ENCODE assay signal across 24 cellular contexts in the genomic region with DNA sequence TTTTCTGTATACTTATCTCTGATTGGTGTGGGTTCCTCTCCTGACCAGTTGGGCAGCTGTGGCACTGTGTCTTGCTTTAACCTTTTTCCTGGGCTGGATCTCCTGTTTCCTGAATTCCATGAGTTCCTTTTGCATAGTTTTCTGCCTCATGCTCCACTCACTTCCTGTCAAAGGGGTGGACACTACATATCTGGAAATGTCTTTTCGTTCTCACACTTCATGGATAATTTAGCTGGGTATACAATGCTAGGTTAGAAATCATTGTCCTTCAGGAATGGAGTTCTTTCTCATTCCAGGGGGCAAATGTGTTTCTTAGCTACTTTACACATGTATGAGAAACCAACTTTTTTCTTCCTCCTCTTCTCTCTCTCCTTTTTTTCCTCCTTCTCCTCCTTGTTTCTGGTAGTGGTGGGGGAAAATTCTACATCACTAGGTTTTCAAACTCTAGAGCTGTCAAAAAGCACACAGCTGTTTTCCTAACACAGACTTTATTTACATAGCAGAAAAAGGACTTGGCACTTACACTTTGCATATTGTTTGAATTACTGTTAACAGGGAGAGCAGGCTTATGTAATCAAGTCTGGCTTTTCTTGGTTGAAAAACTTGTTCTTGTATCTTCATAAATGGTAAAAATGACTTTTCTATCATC. TPM values are rescaled to one million over a fixed set of nuclear protein-coding genes. Genes with fewer than 3 reads are reported as not detected.
A peak's percentile ranks its signal among the peaks of the same experiment; 100 is the strongest.
DNase-seq lines count a peak whose midpoint lies in the region; ATAC-seq and TF ChIP-seq lines count a peak whose summit lies in the region.
"Had no signal": no experiment of that assay in that cellular context is flagged by ENCODE, and none has a peak within 500 bp of the region (broad histone marks: within the 10 kb centered on the region; RNA-seq: fewer than 3 reads in every experiment).

No MANE protein-coding gene starts in this region.

- no peak overlapping the region for H3K4me3 ChIP-seq in right lobe of liver
- H3K4me3 ChIP-seq: gastrocnemius medialis, GM12878, ovary, right atrium auricular region, thoracic aorta had no signal

- CTCF ChIA-PET in activated CD4-positive, alpha-beta memory T cell treated with anti-CD3 and anti-CD28 coated beads for 36 hours (lab: Charles Lee), result interaction anchor here (0.6 to 3.8 kb wide), 2 partner anchors 18 to 77 kb away, joined by 3 to 22 read pairs; no protein-coding TSS in a partner anchor

- H3K36me3 Mint-ChIP-seq in activated CD4-positive, alpha-beta memory T cell treated with anti-CD3 and anti-CD28 coated beads for 36 hours, result no peaks in the 10 kb centered on the region

- POLR2A ChIA-PET in activated CD4-positive, alpha-beta memory T cell treated with anti-CD3 and anti-CD28 coated beads for 36 hours (lab: Charles Lee), result no interaction called here

- WGBS in right lobe of liver (ENCODE audit: insufficient coverage, low coverage, low lambda C conversion rate, missing lambda C conversion rate), result 83% methylated on average over 1 of the region's 1 CpG

- no peaks in the 10 kb centered on the region for H3K9me3 ChIP-seq in right lobe of liver
- H3K9me3 ChIP-seq: gastrocnemius medialis, ovary had no signal

- H3K27ac ChIP-seq in epithelial cell of prostate, result peak overlapping the region; percentile 16
- no peak overlapping the region for H3K27ac ChIP-seq in right lobe of liver
- no peak overlapping the region for H3K27ac ChIP-seq in foreskin keratinocyte
- H3K27ac ChIP-seq: gastrocnemius medialis, ovary, right atrium auricular region, thoracic aorta had no signal

- H3K4me1 Mint-ChIP-seq in activated CD4-positive, alpha-beta memory T cell treated with anti-CD3 and anti-CD28 coated beads for 36 hours (ENCODE audit: low read depth), result no peaks in the 10 kb centered on the region
- H3K4me1 Mint-ChIP-seq: activated CD4-positive, alpha-beta T cell treated with anti-CD3 and anti-CD28 coated beads for 36 hours; nephron progenitor cell had no signal

- TF ChIP-seq CTCF in right lobe of liver (IDR thresholded peaks at IDR 0.05), result no peak
- TF ChIP-seq CTCF in foreskin keratinocyte (conservative IDR thresholded peaks at IDR 0.05), result no peak

- H3K27me3 ChIP-seq in right lobe of liver, result no peaks in the 10 kb centered on the region
- H3K27me3 ChIP-seq in foreskin keratinocyte, result no peaks in the 10 kb centered on the region
- H3K27me3 ChIP-seq: gastrocnemius medialis, ovary, right atrium auricular region had no signal

- H3K4me1 ChIP-seq in right lobe of liver (no peaks in the 10 kb centered on the region), foreskin keratinocyte (no peaks in the 10 kb centered on the region)
- H3K4me1 ChIP-seq: gastrocnemius medialis, right atrium auricular region had no signal

- no peak overlapping the region for H3K27ac Mint-ChIP-seq in activated CD4-positive, alpha-beta memory T cell treated with anti-CD3 and anti-CD28 coated beads for 36 hours
- H3K27ac Mint-ChIP-seq: activated CD4-positive, alpha-beta T cell treated with anti-CD3 and anti-CD28 coated beads for 36 hours; activated naive CD4-positive, alpha-beta T cell treated with anti-CD3 and anti-CD28 coated beads for 36 hours; dendritic cell treated with granulocyte-macrophage colony-stimulating factor and Interleukin-4, amounts not matched to agents 40 ng/mL and 50 ng/mL, for 4 days; nephron progenitor cell had no signal

- no peaks in the 10 kb centered on the region for H3K36me3 ChIP-seq in right lobe of liver
- H3K36me3 ChIP-seq: gastrocnemius medialis, ovary, right atrium auricular region, thoracic aorta had no signal

- DNase-seq in EL (peak; percentile 36), NCI-H526 (lab: John Stamatoyannopoulos, UW) (peak; percentile 76 to 85), epithelial cell of prostate (ENCODE audit: low read depth, low spot score) (no peak), right lobe of liver (no peak), RPMI8226 (no peak), foreskin keratinocyte (no peak), cortex of kidney (lab: John Stamatoyannopoulos, UW) (no peak)
- DNase-seq in activated CD4-positive, alpha-beta memory T cell treated with anti-CD3 and anti-CD28 coated beads for 36 hours, result no peak
- DNase-seq: activated CD4-positive, alpha-beta T cell treated with anti-CD3 and anti-CD28 coated beads for 36 hours; activated naive CD4-positive, alpha-beta T cell treated with anti-CD3 and anti-CD28 coated beads for 36 hours; activated T-cell treated with anti-CD3 and anti-CD28 coated beads, Interleukin-2, amount 50 U/mL, for 4 hours; amniotic stem cell; gastrocnemius medialis; hypothalamus; NCI-H510A; nephron progenitor cell; ovary; stimulated activated CD4-positive, alpha-beta T cell treated with anti-CD3 and anti-CD28 coated beads, Interleukin-12 subunit alpha, Interleukin-12 subunit beta, amount 100 ng/mL, for 4 hours; stimulated activated CD4-positive, alpha-beta T cell treated with anti-CD3 and anti-CD28 coated beads, Interleukin-4, amount 100 ng/mL, for 4 hours; stimulated activated naive CD4-positive, alpha-beta T cell had no signal

- H3K9me3 Mint-ChIP-seq in activated CD4-positive, alpha-beta memory T cell treated with anti-CD3 and anti-CD28 coated beads for 36 hours, result peaks cover 6% of the 10 kb centered on the region
- H3K9me3 Mint-ChIP-seq: activated T-cell treated with anti-CD3 and anti-CD28 coated beads, Interleukin-2, amount 50 U/mL, for 4 hours had no signal

- no peak for TF ChIP-seq POLR2A in right lobe of liver (IDR thresholded peaks at IDR 0.05)

- H3K4me3 Mint-ChIP-seq in activated CD4-positive, alpha-beta memory T cell treated with anti-CD3 and anti-CD28 coated beads for 36 hours, result no peak overlapping the region
- H3K4me3 Mint-ChIP-seq: activated CD4-positive, alpha-beta T cell treated with anti-CD3 and anti-CD28 coated beads for 36 hours; activated naive CD4-positive, alpha-beta T cell treated with anti-CD3 and anti-CD28 coated beads for 36 hours; activated T-cell treated with anti-CD3 and anti-CD28 coated beads, Interleukin-2, amount 50 U/mL, for 4 hours; dendritic cell treated with granulocyte-macrophage colony-stimulating factor and Interleukin-4, amounts not matched to agents 40 ng/mL and 50 ng/mL, for 4 days; nephron progenitor cell had no signal

- ATAC-seq in right lobe of liver, result peak; percentile 46 to 83 (median 72)
- ATAC-seq in foreskin keratinocyte, result no peak
- ATAC-seq: activated CD4-positive, alpha-beta T cell treated with anti-CD3 and anti-CD28 coated beads for 36 hours; activated T-cell treated with anti-CD3 and anti-CD28 coated beads, Interleukin-2, amount 50 U/mL, for 4 hours; gastrocnemius medialis; GM12878 had no signal

- intact Hi-C loops in right lobe of liver (cut with DNase I), result no loop called here
- intact Hi-C loops in activated CD4-positive, alpha-beta memory T cell treated with anti-CD3 and anti-CD28 coated beads for 36 hours (cut with micrococcal nuclease), result no loop called here

- H3K27me3 Mint-ChIP-seq in activated CD4-positive, alpha-beta memory T cell treated with anti-CD3 and anti-CD28 coated beads for 36 hours, result no peaks in the 10 kb centered on the region
- H3K27me3 Mint-ChIP-seq: activated CD4-positive, alpha-beta T cell treated with anti-CD3 and anti-CD28 coated beads for 36 hours; dendritic cell treated with granulocyte-macrophage colony-stimulating factor and Interleukin-4, amounts not matched to agents 40 ng/mL and 50 ng/mL, for 4 days had no signal

RNA-seq across cellular contexts. Expression of gene DDX27, which starts 9.0 kb away (rescaled TPM):
- 10 to 100 TPM in 5 of 6 experiments, 1 to 10 TPM in 1; 7.6 to 15.7 (median 11.6) TPM for total RNA-seq in right lobe of liver
- total RNA-seq in foreskin keratinocyte, result 47.2 and 51.5 TPM in 2 replicates
- 32.9 and 38.0 TPM in 2 replicates for polyA plus RNA-seq in foreskin keratinocyte
- 10 to 100 TPM; 42.8 to 43.5 TPM for total RNA-seq in activated CD4-positive, alpha-beta memory T cell treated with anti-CD3 and anti-CD28 coated beads for 36 hours

RNA-seq across cellular contexts. Expression of gene STAU1, which starts 22.1 kb away (rescaled TPM):
- total RNA-seq in right lobe of liver (10 to 100 TPM; 53.7 to 96.6 (median 70.4) TPM), foreskin keratinocyte (72.4 and 73.3 TPM in 2 replicates)
- polyA plus RNA-seq in foreskin keratinocyte, result 36.5 and 40.5 TPM in 2 replicates
- 10 to 100 TPM; 59.8 to 62.3 TPM for total RNA-seq in activated CD4-positive, alpha-beta memory T cell treated with anti-CD3 and anti-CD28 coated beads for 36 hours

Comparison
In these comparisons a context has a peak if more than half of its experiments do, and no peak if none do; other contexts are left out.
1. DNase-seq: peak in EL (single experiment) and NCI-H526 (2 of 2); none in epithelial cell of prostate (single experiment), right lobe of liver (0 of 3), RPMI8226 (single experiment), foreskin keratinocyte (0 of 2), cortex of kidney (single experiment) and activated CD4-positive, alpha-beta memory T cell treated with anti-CD3 and anti-CD28 coated beads for 36 hours (single experiment).